ENCODE assay signal across 8 cellular contexts in the genomic region with DNA sequence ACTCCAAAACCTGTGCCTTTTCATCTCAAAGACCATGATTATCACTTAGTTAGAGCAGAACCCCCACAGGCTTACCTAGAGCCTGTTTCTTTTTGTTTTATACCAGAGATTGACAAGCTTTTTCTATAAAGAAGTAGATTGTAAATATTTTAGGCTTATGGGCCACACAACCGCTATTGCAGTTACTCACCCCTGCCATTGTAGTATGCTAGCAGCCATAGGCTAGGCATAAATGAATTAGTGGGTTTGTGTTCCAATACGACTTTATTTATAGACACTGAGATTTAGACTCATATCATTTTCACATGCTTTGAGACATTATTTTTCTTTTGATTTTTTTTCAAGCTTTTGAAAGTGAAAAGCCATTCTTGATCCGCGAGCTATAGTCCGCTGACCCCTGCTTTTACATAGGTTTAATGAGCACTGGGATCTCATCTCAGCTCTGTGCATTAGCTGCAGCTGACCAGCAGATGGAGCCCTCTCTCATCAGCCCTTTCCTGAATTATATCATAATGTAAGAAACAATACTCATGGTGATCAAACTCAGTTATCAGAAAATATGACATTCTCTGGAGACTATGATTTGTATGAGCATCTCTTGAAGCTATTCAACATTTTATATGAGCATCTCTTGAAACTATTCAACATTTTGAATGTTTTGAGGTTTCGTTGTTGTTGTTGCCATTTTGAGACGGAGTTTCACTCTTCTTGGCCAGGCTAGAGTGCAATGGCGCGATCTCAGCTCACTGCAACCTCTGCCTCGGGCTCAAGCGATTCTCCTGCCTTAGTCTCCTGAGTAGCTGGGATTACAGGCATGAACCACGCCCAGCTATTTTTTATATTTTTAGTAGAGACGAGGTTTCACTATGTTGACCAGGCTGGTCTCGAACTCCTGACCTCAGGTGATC.
DNase-seq lines count a peak whose midpoint lies in the region; ATAC-seq and TF ChIP-seq lines count a peak whose summit lies in the region.

No MANE protein-coding gene starts in this region.

- ATAC-seq in HG02938 (IDR thresholded peaks at IDR 0.05; ENCODE audit: unreplicated experiment) (peak; percentile 90), foreskin keratinocyte (peak; percentile 75), HG02571 (IDR thresholded peaks at IDR 0.05; ENCODE audit: unreplicated experiment) (no peak)

- peak; percentile 84 for TF ChIP-seq CTCF in foreskin keratinocyte (conservative IDR thresholded peaks at IDR 0.05)
- TF ChIP-seq CTCF in progenitor cell of endocrine pancreas (IDR thresholded peaks at IDR 0.05; ENCODE audit: unreplicated experiment) = peak; percentile 92

- H3K4me1 Mint-ChIP-seq in progenitor cell of endocrine pancreas (ENCODE audit: low read depth) = no peaks in the 10 kb centered on the region

- no peaks in the 10 kb centered on the region for H3K9me3 Mint-ChIP-seq in progenitor cell of endocrine pancreas (ENCODE audit: low read depth)

- no peaks in the 10 kb centered on the region for H3K27me3 Mint-ChIP-seq in progenitor cell of endocrine pancreas

- peaks cover 21% of the 10 kb centered on the region for H3K36me3 Mint-ChIP-seq in progenitor cell of endocrine pancreas (ENCODE audit: insufficient read depth)

- H3K4me3 Mint-ChIP-seq in progenitor cell of endocrine pancreas (ENCODE audit: low read depth) = no peak overlapping the region

- H3K27ac ChIP-seq in foreskin keratinocyte = no peak overlapping the region

- H3K27ac Mint-ChIP-seq in progenitor cell of endocrine pancreas = no peak overlapping the region

- peak; percentile 33 for DNase-seq in A172 (ENCODE audit: low spot score)
- peak; percentile 17 for DNase-seq in GM04504 (ENCODE audit: low read depth)
- peak; percentile 41 for DNase-seq in NCI-H82 treated with DMSO at 0.1 percent for 48 hours (lab: John Stamatoyannopoulos, UW; ENCODE audit: unreplicated experiment)
- peak; percentile 23 for DNase-seq in activated T-cell treated with anti-CD3 and anti-CD28 coated beads, Interleukin-2, amount 50 U/mL, for 1 hour
- peak in 1 of 2 donors; percentile 21 for DNase-seq in foreskin keratinocyte
- DNase-seq in progenitor cell of endocrine pancreas (ENCODE audit: low spot score, unreplicated experiment) = peak; percentile 12

- H3K4me1 ChIP-seq in foreskin keratinocyte = no peaks in the 10 kb centered on the region

- H3K27me3 ChIP-seq in foreskin keratinocyte = no peaks in the 10 kb centered on the region
